20 cellular contexts compared by ENCODE assay signal in the genomic region with DNA sequence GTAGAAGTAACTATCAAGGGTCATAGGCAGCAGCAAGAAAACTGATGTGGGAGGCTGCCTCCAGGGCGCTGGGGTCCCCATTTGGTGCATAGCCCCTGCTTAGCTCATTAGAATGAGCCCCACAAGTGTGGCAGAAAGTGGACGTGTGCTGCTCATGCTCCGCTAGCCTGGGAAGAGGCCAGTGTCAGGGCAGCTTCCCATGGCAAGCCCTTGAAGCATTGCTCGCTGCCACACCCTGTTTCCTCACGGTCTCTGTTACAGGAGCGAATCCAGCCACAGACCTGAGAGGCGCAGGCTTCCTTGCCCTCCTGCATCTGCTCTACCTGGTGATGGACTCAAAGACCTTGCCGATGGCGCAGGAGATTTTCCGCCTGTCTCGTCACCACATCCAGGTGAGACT. TPM values are rescaled to one million over a fixed set of nuclear protein-coding genes. Genes with fewer than 3 reads are reported as not detected.
"Had no signal": no experiment of that assay in that cellular context is flagged by ENCODE, and none has a peak within 500 bp of the region (broad histone marks: within the 10 kb centered on the region; RNA-seq: fewer than 3 reads in every experiment).

No MANE protein-coding gene starts in this region.

- H3K4me2 ChIP-seq: neural progenitor cell had no signal

- H3K9me3 ChIP-seq: prostate gland, right atrium auricular region, suprapubic skin had no signal

- H3K4me1 ChIP-seq: neural progenitor cell, prostate gland, right atrium auricular region had no signal

- H3K36me3 ChIP-seq: prostate gland had no signal

- H3K9me3 Mint-ChIP-seq: activated T-helper 17 cell treated with anti-CD3 and anti-CD28 coated beads, Interleukin-2, amount 50 U/mL, for 72 hours; stimulated activated naive CD8-positive, alpha-beta T cell treated with anti-CD3 and anti-CD28 coated beads, Interleukin-15, Interleukin-2, amounts not matched to agents 100 ng/mL and 50 ng/mL, for 24 hours had no signal

- DNase-seq: activated CD4-positive, alpha-beta T cell treated with anti-CD3 and anti-CD28 coated beads for 36 hours; activated CD4-positive, alpha-beta T cell treated with anti-CD3 and anti-CD28 coated beads, Interleukin-2, amount 50 U/mL, for 48 hours; activated naive CD4-positive, alpha-beta T cell treated with Interleukin-2 at 50 U/mL for 16 hours; activated naive CD8-positive, alpha-beta T cell treated with anti-CD3 and anti-CD28 coated beads, Interleukin-2, amount 10 ng/mL, durations not matched to agents 7 days and 5 days; anterior cingulate cortex; effector CD4-positive, alpha-beta T cell; foreskin keratinocyte; hippocampal formation; left colon; stimulated activated CD4-positive, alpha-beta T cell treated with anti-CD3 and anti-CD28 coated beads, Interleukin-15, amount 100 ng/mL, for 24 hours; stimulated activated CD4-positive, alpha-beta T cell treated with anti-CD3 and anti-CD28 coated beads, Interleukin-2, amount 100 ng/mL, for 48 hours; trophoblast cell had no signal

- H3K27me3 ChIP-seq: foreskin keratinocyte, neural progenitor cell, right atrium auricular region, suprapubic skin had no signal

- ATAC-seq: activated CD4-positive, alpha-beta T cell treated with anti-CD3 and anti-CD28 coated beads for 36 hours; activated T-helper 17 cell treated with anti-CD3 and anti-CD28 coated beads, Interleukin-2, amount 50 U/mL, for 72 hours; foreskin keratinocyte; left colon; WTC11 had no signal

- H2AFZ ChIP-seq: neural progenitor cell had no signal

- H3K27ac Mint-ChIP-seq: activated CD4-positive, alpha-beta T cell treated with anti-CD3 and anti-CD28 coated beads for 36 hours; activated naive CD8-positive, alpha-beta T cell treated with anti-CD3 and anti-CD28 coated beads, Interleukin-2, amount 10 ng/mL, durations not matched to agents 7 days and 5 days; neural progenitor cell; stimulated activated naive CD8-positive, alpha-beta T cell treated with anti-CD3 and anti-CD28 coated beads, Interleukin-15, Interleukin-2, amounts not matched to agents 100 ng/mL and 50 ng/mL, for 24 hours; WTC11 had no signal

- H3K27ac ChIP-seq: neural progenitor cell, prostate gland, right atrium auricular region had no signal

- H3K4me3 ChIP-seq: lung, neural progenitor cell, prostate gland, right atrium auricular region, suprapubic skin had no signal

- H3K4me3 Mint-ChIP-seq: activated CD4-positive, alpha-beta T cell treated with anti-CD3 and anti-CD28 coated beads for 36 hours; activated naive CD8-positive, alpha-beta T cell treated with anti-CD3 and anti-CD28 coated beads, Interleukin-2, amount 10 ng/mL, durations not matched to agents 7 days and 5 days; activated T-helper 17 cell treated with anti-CD3 and anti-CD28 coated beads, Interleukin-2, amount 50 U/mL, for 72 hours; neural progenitor cell; stimulated activated naive CD8-positive, alpha-beta T cell treated with anti-CD3 and anti-CD28 coated beads, Interleukin-15, Interleukin-2, amounts not matched to agents 100 ng/mL and 50 ng/mL, for 24 hours; WTC11 had no signal

- H3K27me3 Mint-ChIP-seq: activated CD4-positive, alpha-beta T cell treated with anti-CD3 and anti-CD28 coated beads for 36 hours; activated naive CD8-positive, alpha-beta T cell treated with anti-CD3 and anti-CD28 coated beads, Interleukin-2, amount 10 ng/mL, durations not matched to agents 7 days and 5 days; activated T-helper 17 cell treated with anti-CD3 and anti-CD28 coated beads, Interleukin-2, amount 50 U/mL, for 72 hours; stimulated activated naive CD8-positive, alpha-beta T cell treated with anti-CD3 and anti-CD28 coated beads, Interleukin-15, Interleukin-2, amounts not matched to agents 100 ng/mL and 50 ng/mL, for 24 hours had no signal

- H3K4me1 Mint-ChIP-seq: activated CD4-positive, alpha-beta T cell treated with anti-CD3 and anti-CD28 coated beads for 36 hours; activated naive CD8-positive, alpha-beta T cell treated with anti-CD3 and anti-CD28 coated beads, Interleukin-2, amount 10 ng/mL, durations not matched to agents 7 days and 5 days; neural progenitor cell; WTC11 had no signal

RNA-seq across cellular contexts. Expression of a gene that starts 41.4 kb away (rescaled TPM):
- total RNA-seq: right atrium auricular region, suprapubic skin had no signal
